ENCODE assay signal across 24 cellular contexts in genomic region chr7:43865277-43865676, GRCh38.
"Had no signal": no experiment of that assay in that cellular context is flagged by ENCODE, and none has a peak within 500 bp of the region (broad histone marks: within the 10 kb centered on the region; RNA-seq: fewer than 3 reads in every experiment).

No MANE protein-coding gene starts in this region.

- H3K9ac ChIP-seq: SK-N-SH had no signal

- H3K27ac ChIP-seq: brain microvascular endothelial cell, cardiac muscle cell, Peyer's patch, RWPE1, SJCRH30 had no signal

- H3K4me3 ChIP-seq: cardiac muscle cell, MG63, Peyer's patch, SJCRH30 had no signal

- H3K4me2 ChIP-seq: SK-N-SH had no signal

- H3K27ac Mint-ChIP-seq: activated naive CD4-positive, alpha-beta T cell treated with anti-CD3 and anti-CD28 coated beads, Interleukin-2, amount 10 ng/mL, durations not matched to agents 7 days and 5 days; activated naive CD8-positive, alpha-beta T cell treated with anti-CD3 and anti-CD28 coated beads for 36 hours had no signal

- H3K27me3 Mint-ChIP-seq: activated naive CD8-positive, alpha-beta T cell treated with anti-CD3 and anti-CD28 coated beads for 36 hours had no signal

- H3K4me1 ChIP-seq: SJCRH30 had no signal

- H3K9me3 Mint-ChIP-seq: activated naive CD4-positive, alpha-beta T cell treated with anti-CD3 and anti-CD28 coated beads, Interleukin-2, amount 10 ng/mL, durations not matched to agents 7 days and 5 days; activated naive CD8-positive, alpha-beta T cell treated with anti-CD3 and anti-CD28 coated beads for 36 hours; activated T-cell treated with anti-CD3 and anti-CD28 coated beads, Interleukin-2, amount 50 U/mL, for 4 hours had no signal

- ATAC-seq: activated CD4-positive, CD25-positive, alpha-beta regulatory T cell treated with anti-CD3 and anti-CD28 coated beads, Interleukin-2, amount 50 U/mL, for 24 hours; activated T-cell treated with anti-CD3 and anti-CD28 coated beads, Interleukin-2, amount 50 U/mL, for 4 hours had no signal

- H3K9me3 ChIP-seq: MG63, Peyer's patch, SJCRH30, SK-N-SH had no signal

- H3K4me3 Mint-ChIP-seq: activated naive CD4-positive, alpha-beta T cell treated with anti-CD3 and anti-CD28 coated beads, Interleukin-2, amount 10 ng/mL, durations not matched to agents 7 days and 5 days; activated naive CD8-positive, alpha-beta T cell treated with anti-CD3 and anti-CD28 coated beads for 36 hours; activated T-cell treated with anti-CD3 and anti-CD28 coated beads, Interleukin-2, amount 50 U/mL, for 4 hours had no signal

- DNase-seq: activated CD4-positive, alpha-beta T cell treated with anti-CD3 and anti-CD28 coated beads for 48 hours; activated CD4-positive, alpha-beta T cell treated with anti-CD3 and anti-CD28 coated beads, Interleukin-2, amount 50 U/mL, for 48 hours; activated CD8-positive, alpha-beta memory T cell treated with anti-CD3 and anti-CD28 coated beads for 24 hours; activated gamma-delta T cell treated with Interleukin-2 at 50 U/mL for 16 hours; activated naive CD4-positive, alpha-beta T cell treated with anti-CD3 and anti-CD28 coated beads, Interleukin-2, amount 10 ng/mL, durations not matched to agents 7 days and 5 days; activated naive CD8-positive, alpha-beta T cell treated with anti-CD3 and anti-CD28 coated beads for 36 hours; activated T-cell treated with anti-CD3 and anti-CD28 coated beads, Interleukin-2, amount 50 U/mL, for 4 hours; brain microvascular endothelial cell; MG63; MV-4-11; NCI-H1105; NCI-H1436; NCI-H1694 treated with DMSO at 0.1 percent for 48 hours; NCI-H2029 treated with DMSO at 0.1 percent for 48 hours; NCI-H510A treated with DMSO at 0.1 percent for 48 hours; NCI-H69; Peyer's patch; Right ventricle myocardium superior; SJCRH30; SK-N-SH; SW 1271 had no signal

- H3K27me3 ChIP-seq: brain microvascular endothelial cell, cardiac muscle cell, MG63, Peyer's patch, SJCRH30 had no signal
